Comparison of ENCODE assay signal across 19 cellular contexts in genomic region chr3:69451594-69451993, GRCh38.
A peak's percentile ranks its signal among the peaks of the same experiment; 100 is the strongest.
DNase-seq lines count a peak whose midpoint lies in the region; ATAC-seq and TF ChIP-seq lines count a peak whose summit lies in the region.
"Had no signal": no experiment of that assay in that cellular context is flagged by ENCODE, and none has a peak within 500 bp of the region (broad histone marks: within the 10 kb centered on the region; RNA-seq: fewer than 3 reads in every experiment).

No MANE protein-coding gene starts in this region.

- no peak for ATAC-seq in esophagus mucosa
- ATAC-seq: activated CD4-positive, alpha-beta T cell treated with anti-CD3 and anti-CD28 coated beads for 36 hours had no signal

- H3K4me3 Mint-ChIP-seq in endothelial cell (ENCODE audit: unreplicated experiment) (no peak overlapping the region), progenitor cell of endocrine pancreas (ENCODE audit: low read depth) (no peak overlapping the region)
- H3K4me3 Mint-ChIP-seq: activated CD4-positive, alpha-beta T cell treated with anti-CD3 and anti-CD28 coated beads for 36 hours; activated T-helper 1 cell treated with anti-CD3 and anti-CD28 coated beads, Interleukin-12 subunit alpha, Interleukin-12 subunit beta, Interleukin-2, Interleukin-4 antibody, amounts not matched to agents 30 ng/mL and 10 ng/mL and 1 ng/mL, durations not matched to agents 14 hours and 24 hours and 36 hours; IgD-negative memory B cell; T-helper 1 cell treated with Interleukin-12 subunit alpha and Interleukin-12 subunit beta and Interleukin-4 antibody, amounts not matched to agents 30 μg/mL and 1 μg/mL, for 36 hours had no signal

- H3K27ac Mint-ChIP-seq in endothelial cell (ENCODE audit: unreplicated experiment) (no peak overlapping the region), progenitor cell of endocrine pancreas (no peak overlapping the region)
- H3K27ac Mint-ChIP-seq: activated CD4-positive, alpha-beta T cell treated with anti-CD3 and anti-CD28 coated beads for 36 hours; activated T-helper 1 cell treated with anti-CD3 and anti-CD28 coated beads, Interleukin-12 subunit alpha, Interleukin-12 subunit beta, Interleukin-2, Interleukin-4 antibody, amounts not matched to agents 30 ng/mL and 10 ng/mL and 1 ng/mL, durations not matched to agents 14 hours and 24 hours and 36 hours; IgD-negative memory B cell; T-helper 1 cell treated with Interleukin-12 subunit alpha and Interleukin-12 subunit beta and Interleukin-4 antibody, amounts not matched to agents 30 μg/mL and 1 μg/mL, for 36 hours had no signal

- DNase-seq in NCI-H82 (lab: John Stamatoyannopoulos, UW) (peak; percentile 2), NCI-H82 treated with DMSO at 0.1 percent for 48 hours (lab: John Stamatoyannopoulos, UW; ENCODE audit: unreplicated experiment) (no peak), OCI-M1 (lab: John Stamatoyannopoulos, UW) (peak; percentile 2), endothelial cell (ENCODE audit: low spot score) (no peak), progenitor cell of endocrine pancreas (ENCODE audit: low spot score, unreplicated experiment) (no peak), NCI-H524 treated with DMSO at 0.1 percent for 48 hours (lab: John Stamatoyannopoulos, UW) (no peak), NCI-H2227 (lab: John Stamatoyannopoulos, UW; ENCODE audit: unreplicated experiment) (no peak)
- DNase-seq: activated CD4-positive, alpha-beta T cell treated with anti-CD3 and anti-CD28 coated beads for 36 hours; anterior cingulate cortex; Caco-2; effector memory CD4-positive, alpha-beta T cell; hippocampal formation; NCI-H748 treated with DMSO at 0.1 percent for 48 hours; ovary; trophoblast cell had no signal

- H3K36me3 Mint-ChIP-seq in endothelial cell (ENCODE audit: low read depth, unreplicated experiment) = peaks cover 6% of the 10 kb centered on the region
- no peaks in the 10 kb centered on the region for H3K36me3 Mint-ChIP-seq in progenitor cell of endocrine pancreas (ENCODE audit: insufficient read depth)

- peaks cover 5% of the 10 kb centered on the region for H3K4me1 Mint-ChIP-seq in endothelial cell (ENCODE audit: unreplicated experiment)
- peaks cover 8% of the 10 kb centered on the region for H3K4me1 Mint-ChIP-seq in progenitor cell of endocrine pancreas (ENCODE audit: low read depth)
- H3K4me1 Mint-ChIP-seq: activated CD4-positive, alpha-beta T cell treated with anti-CD3 and anti-CD28 coated beads for 36 hours; IgD-negative memory B cell had no signal

- no peaks in the 10 kb centered on the region for H3K9me3 Mint-ChIP-seq in endothelial cell (ENCODE audit: unreplicated experiment)
- H3K9me3 Mint-ChIP-seq in progenitor cell of endocrine pancreas (ENCODE audit: low read depth) = no peaks in the 10 kb centered on the region
- H3K9me3 Mint-ChIP-seq: activated T-helper 1 cell treated with anti-CD3 and anti-CD28 coated beads, Interleukin-12 subunit alpha, Interleukin-12 subunit beta, Interleukin-2, Interleukin-4 antibody, amounts not matched to agents 30 ng/mL and 10 ng/mL and 1 ng/mL, durations not matched to agents 14 hours and 24 hours and 36 hours; IgD-negative memory B cell had no signal

- H3K27me3 Mint-ChIP-seq in endothelial cell (ENCODE audit: unreplicated experiment) (no peaks in the 10 kb centered on the region), progenitor cell of endocrine pancreas (no peaks in the 10 kb centered on the region)
- H3K27me3 Mint-ChIP-seq: activated CD4-positive, alpha-beta T cell treated with anti-CD3 and anti-CD28 coated beads for 36 hours had no signal

- peak; percentile 68 for TF ChIP-seq CTCF in endothelial cell (IDR thresholded peaks at IDR 0.05; ENCODE audit: unreplicated experiment)
- TF ChIP-seq CTCF in progenitor cell of endocrine pancreas (IDR thresholded peaks at IDR 0.05; ENCODE audit: unreplicated experiment) = peak; percentile 43

Comparison
In these comparisons a context has a peak if more than half of its experiments do, and no peak if none do; other contexts are left out.
1. DNase-seq: peak in NCI-H82 (single experiment) and OCI-M1 (single experiment); none in NCI-H82 treated with DMSO at 0.1 percent for 48 hours (single experiment), endothelial cell (single experiment), progenitor cell of endocrine pancreas (single experiment), NCI-H524 treated with DMSO at 0.1 percent for 48 hours (single experiment) and NCI-H2227 (single experiment).